Comparison of ENCODE assay signal across 28 cellular contexts in genomic region chr4:118335774-118336173, GRCh38. TPM values are rescaled to one million over a fixed set of nuclear protein-coding genes. Genes with fewer than 3 reads are reported as not detected.
"Had no signal": no experiment of that assay in that cellular context is flagged by ENCODE, and none has a peak within 500 bp of the region (broad histone marks: within the 10 kb centered on the region; RNA-seq: fewer than 3 reads in every experiment).

No MANE protein-coding gene starts in this region.

- DNase-seq: activated CD4-positive, alpha-beta T cell treated with anti-CD3 and anti-CD28 coated beads for 1 hour; activated CD4-positive, alpha-beta T cell treated with anti-CD3 and anti-CD28 coated beads, Interleukin-2, amount 10 ng/mL, durations not matched to agents 24 days and 14 days; activated CD4-positive, alpha-beta T cell treated with anti-CD3 and anti-CD28 coated beads, Interleukin-2, amount 50 U/mL, for 48 hours; activated CD8-positive, alpha-beta memory T cell treated with anti-CD3 and anti-CD28 coated beads, Interleukin-2, amount 10 ng/mL, durations not matched to agents 7 days and 5 days; activated effector memory CD4-positive, alpha-beta T cell treated with Interleukin-2 at 50 U/mL for 16 hours; activated naive CD4-positive, alpha-beta T cell; activated T-cell treated with anti-CD3 and anti-CD28 coated beads, Interleukin-2, amount 50 U/mL, for 24 hours; amniotic stem cell; Karpas-422; NCI-H1048; NCI-H1930; NCI-H2171; NCI-H2227 treated with DMSO at 0.1 percent for 48 hours; NCI-H446 treated with DMSO at 0.1 percent for 48 hours; NCI-H524 treated with DMSO at 0.1 percent for 48 hours; NCI-H774; Peyer's patch; Right ventricle myocardium superior; SJCRH30; SK-N-SH; T-helper 1 cell had no signal

- H3K27ac Mint-ChIP-seq: activated CD4-positive, alpha-beta T cell treated with anti-CD3 and anti-CD28 coated beads, Interleukin-2, amount 10 ng/mL, durations not matched to agents 24 days and 14 days; activated CD8-positive, alpha-beta memory T cell treated with anti-CD3 and anti-CD28 coated beads, Interleukin-2, amount 10 ng/mL, durations not matched to agents 7 days and 5 days; activated naive CD4-positive, alpha-beta T cell treated with anti-CD3 and anti-CD28 coated beads, Interleukin-2, amount 50 U/mL, for 24 hours; activated T-cell treated with anti-CD3 and anti-CD28 coated beads, Interleukin-2, amount 50 U/mL, for 24 hours; activated T-helper 1 cell treated with anti-CD3 and anti-CD28 coated beads, Interleukin-12 subunit alpha, Interleukin-12 subunit beta, Interleukin-2, Interleukin-4 antibody, amounts not matched to agents 30 ng/mL and 10 ng/mL and 1 ng/mL, durations not matched to agents 14 hours and 24 hours and 36 hours; brain had no signal

- H3K4me1 ChIP-seq: ascending aorta, SJCRH30 had no signal

- H3K27me3 ChIP-seq: ascending aorta, Peyer's patch, SJCRH30 had no signal

- H3K9ac ChIP-seq: SK-N-SH had no signal

- H3K9me3 Mint-ChIP-seq: activated CD4-positive, alpha-beta T cell treated with anti-CD3 and anti-CD28 coated beads, Interleukin-2, amount 10 ng/mL, durations not matched to agents 24 days and 14 days; activated naive CD4-positive, alpha-beta T cell treated with anti-CD3 and anti-CD28 coated beads, Interleukin-2, amount 50 U/mL, for 24 hours; activated T-cell treated with anti-CD3 and anti-CD28 coated beads, Interleukin-2, amount 50 U/mL, for 24 hours; activated T-helper 1 cell treated with anti-CD3 and anti-CD28 coated beads, Interleukin-12 subunit alpha, Interleukin-12 subunit beta, Interleukin-2, Interleukin-4 antibody, amounts not matched to agents 30 ng/mL and 10 ng/mL and 1 ng/mL, durations not matched to agents 14 hours and 24 hours and 36 hours; brain; central memory CD8-positive, alpha-beta T cell had no signal

- ATAC-seq: activated CD8-positive, alpha-beta memory T cell treated with anti-CD3 and anti-CD28 coated beads, Interleukin-2, amount 10 ng/mL, durations not matched to agents 7 days and 5 days had no signal

- H3K4me3 Mint-ChIP-seq: activated CD4-positive, alpha-beta T cell treated with anti-CD3 and anti-CD28 coated beads, Interleukin-2, amount 10 ng/mL, durations not matched to agents 24 days and 14 days; activated CD8-positive, alpha-beta memory T cell treated with anti-CD3 and anti-CD28 coated beads, Interleukin-2, amount 10 ng/mL, durations not matched to agents 7 days and 5 days; activated naive CD4-positive, alpha-beta T cell treated with anti-CD3 and anti-CD28 coated beads, Interleukin-2, amount 50 U/mL, for 24 hours; activated T-cell treated with anti-CD3 and anti-CD28 coated beads, Interleukin-2, amount 50 U/mL, for 24 hours; activated T-helper 1 cell treated with anti-CD3 and anti-CD28 coated beads, Interleukin-12 subunit alpha, Interleukin-12 subunit beta, Interleukin-2, Interleukin-4 antibody, amounts not matched to agents 30 ng/mL and 10 ng/mL and 1 ng/mL, durations not matched to agents 14 hours and 24 hours and 36 hours; central memory CD8-positive, alpha-beta T cell had no signal

- H3K4me3 ChIP-seq: ascending aorta, Peyer's patch, SJCRH30 had no signal

- H3K36me3 ChIP-seq: ascending aorta, Peyer's patch, SJCRH30 had no signal

- H3K36me3 Mint-ChIP-seq: activated CD8-positive, alpha-beta memory T cell treated with anti-CD3 and anti-CD28 coated beads, Interleukin-2, amount 10 ng/mL, durations not matched to agents 7 days and 5 days; activated naive CD4-positive, alpha-beta T cell treated with anti-CD3 and anti-CD28 coated beads, Interleukin-2, amount 50 U/mL, for 24 hours; brain had no signal

- H3K4me1 Mint-ChIP-seq: activated CD4-positive, alpha-beta T cell treated with anti-CD3 and anti-CD28 coated beads, Interleukin-2, amount 10 ng/mL, durations not matched to agents 24 days and 14 days; activated CD8-positive, alpha-beta memory T cell treated with anti-CD3 and anti-CD28 coated beads, Interleukin-2, amount 10 ng/mL, durations not matched to agents 7 days and 5 days; activated naive CD4-positive, alpha-beta T cell treated with anti-CD3 and anti-CD28 coated beads, Interleukin-2, amount 50 U/mL, for 24 hours; central memory CD8-positive, alpha-beta T cell had no signal

- H3K9me3 ChIP-seq: ascending aorta, Peyer's patch, SJCRH30, SK-N-SH had no signal

- H3K27ac ChIP-seq: ascending aorta, Peyer's patch, RWPE1, SJCRH30 had no signal

- H3K4me2 ChIP-seq: SK-N-SH had no signal

RNA-seq across cellular contexts. Expression of gene PRSS12, which starts 17.0 kb away (rescaled TPM):
- total RNA-seq: activated CD4-positive, alpha-beta T cell treated with anti-CD3 and anti-CD28 coated beads, Interleukin-2, amount 10 ng/mL, durations not matched to agents 24 days and 14 days; activated CD8-positive, alpha-beta memory T cell treated with anti-CD3 and anti-CD28 coated beads, Interleukin-2, amount 10 ng/mL, durations not matched to agents 7 days and 5 days; activated T-helper 1 cell treated with anti-CD3 and anti-CD28 coated beads, Interleukin-12 subunit alpha, Interleukin-12 subunit beta, Interleukin-2, Interleukin-4 antibody, amounts not matched to agents 30 ng/mL and 10 ng/mL and 1 ng/mL, durations not matched to agents 14 hours and 24 hours and 36 hours; ascending aorta; Right ventricle myocardium superior; T-helper 2 cell treated with Interferon-gamma antibody and Interleukin-4, amounts not matched to agents 100 ng/mL and 5 ng/mL, for 36 hours had no signal
